In genomic region chr2:190535586-190535985, GRCh38 we compare ENCODE assay signal across 8 cellular contexts. TPM values are rescaled to one million over a fixed set of nuclear protein-coding genes. Genes with fewer than 3 reads are reported as not detected.
DNase-seq lines count a peak whose midpoint lies in the region; ATAC-seq, FAIRE-seq and TF ChIP-seq lines count a peak whose summit lies in the region.
"Had no signal": no experiment of that assay in that cellular context is flagged by ENCODE, and none has a peak within 500 bp of the region (broad histone marks: within the 10 kb centered on the region; RNA-seq: fewer than 3 reads in every experiment).

No MANE protein-coding gene starts in this region.

- no peak overlapping the region for H3K27ac ChIP-seq in HEK293 (ENCODE audit: extremely low read depth, low read depth, low read length)
- H3K27ac ChIP-seq in Peyer's patch, result peak overlapping the region in 3 of 4 donors; percentile 26 to 96 (median 95)
- no peak overlapping the region for H3K27ac ChIP-seq in small intestine (ENCODE audit: low read depth in 1 of 2, low read length in 1 of 2)

- DNase-seq in Peyer's patch (no peak), fibroblast of mammary gland (ENCODE audit: low read depth) (no peak), small intestine (peak; percentile 24), LoVo (ENCODE audit: low spot score) (no peak)

- TF ChIP-seq CTCF in HEK293 (tag by site-specific recombination; IDR thresholded peaks at IDR 0.05), result no peak
- no peak for TF ChIP-seq CTCF in Peyer's patch (IDR thresholded peaks at IDR 0.05)
- no peak for TF ChIP-seq CTCF in fibroblast of mammary gland (conservative IDR thresholded peaks at IDR 0.05; ENCODE audit: control insufficient read depth, insufficient read depth, low read depth, low read length)

- 26 to 61% (median 45%) methylated on average over 1 of the region's 1 CpG for WGBS in small intestine, 3 donors

- H3K4me3 ChIP-seq in HEK293 (ENCODE audit: low read depth, low read length) (peak overlapping the region; percentile 67), Peyer's patch (peak overlapping the region in 2 of 4 donors; percentile 79 to 98), fibroblast of mammary gland (ENCODE audit: control insufficient read depth, low read depth, low read length) (peak overlapping the region; percentile 66), small intestine (ENCODE audit: low read depth in 1 of 2, low read length in 2 of 2) (no peak overlapping the region)

- CTCF ChIA-PET in HEK293 (lab: Yijun Ruan, JAX), result no interaction called here

- H3K9me3 ChIP-seq in HEK293 (ENCODE audit: control insufficient read depth, insufficient read depth, low read depth, low read length) (no peaks in the 10 kb centered on the region), Peyer's patch (peaks cover 0 to 7% (median 0%) of the 10 kb centered on the region in 4 donors), small intestine (ENCODE audit: control insufficient read depth, low read depth) (no peaks in the 10 kb centered on the region)

- H3K4me1 ChIP-seq in HEK293 (ENCODE audit: control insufficient read depth, insufficient read depth, low read length), result no peaks in the 10 kb centered on the region
- H3K4me1 ChIP-seq in Peyer's patch, result peaks cover 0 to 4% (median 0%) of the 10 kb centered on the region in 4 donors
- H3K4me1 ChIP-seq in small intestine (ENCODE audit: control insufficient read depth in 2 of 2, insufficient read depth in 1 of 2, low read depth in 1 of 2, low read length in 1 of 2), result no peaks in the 10 kb centered on the region

- H3K36me3 ChIP-seq in HEK293 (ENCODE audit: control insufficient read depth in 2 of 2, insufficient read depth in 1 of 2, low read length in 2 of 2) (peaks cover 0 to 6% of the 10 kb centered on the region in 2 experiments; a peak in 1 of 3 replicates), Peyer's patch (no peaks in the 10 kb centered on the region), small intestine (ENCODE audit: control insufficient read depth in 2 of 2, insufficient read depth in 2 of 2, low read length in 2 of 2) (no peaks in the 10 kb centered on the region)
- H3K36me3 ChIP-seq: neutrophil had no signal

- no peak for TF ChIP-seq POLR2A in Peyer's patch (IDR thresholded peaks at IDR 0.05)

- POLR2A ChIA-PET in HEK293 (lab: Yijun Ruan, JAX), result no interaction called here

- no peak for ATAC-seq in HG02763 (IDR thresholded peaks at IDR 0.05; ENCODE audit: unreplicated experiment)
- no peak for ATAC-seq in HG03354 (IDR thresholded peaks at IDR 0.05; ENCODE audit: poor library complexity, severe bottlenecking, unreplicated experiment)

- H3K27me3 ChIP-seq in Peyer's patch (no peaks in the 10 kb centered on the region), small intestine (ENCODE audit: control insufficient read depth in 2 of 2, insufficient read depth in 2 of 2, low read length in 2 of 2) (no peaks in the 10 kb centered on the region)
- H3K27me3 ChIP-seq: neutrophil had no signal

- no peak for FAIRE-seq in small intestine (lab: Jason Lieb, UNC)

TF ChIP-seq in HEK293, 187 proteins besides CTCF, POLR2A, EP300 and RAD21:
- TF ChIP-seq ZNF169 (tag by site-specific recombination; IDR thresholded peaks at IDR 0.05) (no peak), ZNF280D (tag by site-specific recombination; IDR thresholded peaks at IDR 0.05) (no peak), ZNF596 (tag by site-specific recombination; IDR thresholded peaks at IDR 0.05) (no peak), ZSCAN5A (tag by site-specific recombination; IDR thresholded peaks at IDR 0.05) (no peak), ZNF202 (tag by site-specific recombination; IDR thresholded peaks at IDR 0.05; ENCODE audit: borderline replicate concordance) (no peak)

RNA-seq across cellular contexts. Expression of gene NEMP2, which starts 1.1 kb away (rescaled TPM):
- total RNA-seq in Peyer's patch, result 10 to 100 TPM in 1 of 4 donors, 1 to 10 TPM in 2, under 1 TPM in 1; 0.85 to 11.6 (median 1.8) TPM
- polyA plus RNA-seq in small intestine, result 1 to 10 TPM in 1 of 3 donors, under 1 TPM in 2; 0.45 to 1.4 (median 0.54) TPM

Comparison
In these comparisons a context has a peak if more than half of its experiments do, and no peak if none do; other contexts are left out.
1. H3K27ac ChIP-seq: peak in Peyer's patch (3 of 4); none in HEK293 (single experiment) and small intestine (0 of 2).
2. H3K4me3 ChIP-seq: peak in HEK293 (single experiment) and fibroblast of mammary gland (single experiment); none in small intestine (0 of 2).